In the genomic region with DNA sequence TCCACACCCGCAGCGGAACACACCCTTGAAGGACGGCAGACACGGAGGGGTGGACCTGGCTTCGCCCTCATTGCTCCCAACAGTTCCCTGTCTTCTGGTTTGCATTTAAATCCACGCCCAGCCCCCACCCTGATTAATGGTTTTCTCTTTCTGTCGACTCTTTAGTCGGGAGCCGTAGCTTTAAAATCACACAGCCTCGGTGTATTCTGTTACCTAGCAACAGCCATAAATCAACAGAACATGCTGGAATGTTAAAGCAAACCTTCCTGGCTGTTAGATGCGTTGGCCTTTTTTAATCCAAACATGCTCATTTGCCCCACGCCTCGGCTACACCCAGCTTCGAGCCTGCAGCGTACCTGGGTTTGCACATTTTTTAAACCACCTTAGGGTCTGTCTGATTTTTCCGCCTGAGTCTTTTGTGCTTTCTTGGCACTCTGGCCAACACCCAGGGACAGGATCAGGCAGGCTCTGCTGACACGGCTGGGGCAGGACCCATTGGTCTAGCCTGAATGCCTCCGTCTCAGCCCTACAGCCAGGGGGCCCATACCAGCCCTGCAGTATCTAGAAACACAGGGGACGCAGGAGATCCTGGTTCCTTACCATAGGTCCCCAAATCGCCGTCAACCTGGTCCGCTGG, we compare ENCODE assay signal across 13 cellular contexts. TPM values are rescaled to one million over a fixed set of nuclear protein-coding genes. Genes with fewer than 3 reads are reported as not detected.
A peak's percentile ranks its signal among the peaks of the same experiment; 100 is the strongest.
DNase-seq lines count a peak whose midpoint lies in the region; ATAC-seq and TF ChIP-seq lines count a peak whose summit lies in the region.
"Had no signal": no experiment of that assay in that cellular context is flagged by ENCODE, and none has a peak within 500 bp of the region (broad histone marks: within the 10 kb centered on the region; RNA-seq: fewer than 3 reads in every experiment).

No MANE protein-coding gene starts in this region.

- no peaks in the 10 kb centered on the region for H3K36me3 ChIP-seq in endodermal cell (ENCODE audit: control insufficient read depth, insufficient read depth, low read length)
- H3K36me3 ChIP-seq: lower lobe of right lung, spleen had no signal

- H3K4me3 ChIP-seq in endodermal cell (ENCODE audit: low read length), result no peak overlapping the region
- H3K4me3 ChIP-seq: lower lobe of right lung, spleen had no signal

- H3K27me3 ChIP-seq in endodermal cell (ENCODE audit: control insufficient read depth, insufficient read depth, low read length, poor library complexity, severe bottlenecking), result no peaks in the 10 kb centered on the region

- H3K9me3 ChIP-seq in endodermal cell (ENCODE audit: control insufficient read depth, low read length), result no peaks in the 10 kb centered on the region
- H3K9me3 ChIP-seq: lower lobe of right lung had no signal

- no peaks in the 10 kb centered on the region for H3K9me3 Mint-ChIP-seq in endodermal cell

- peaks cover 12% of the 10 kb centered on the region for H3K4me1 Mint-ChIP-seq in endodermal cell
- H3K4me1 Mint-ChIP-seq: activated CD4-positive, alpha-beta T cell treated with anti-CD3 and anti-CD28 coated beads for 36 hours; stimulated activated memory B cell treated with anti-CD40 and anti-IgM and Interleukin-4, amounts not matched to agents 10 μg/mL and 1 μg/mL and 100 μg/mL, for 72 hours had no signal

- H3K27ac Mint-ChIP-seq in endodermal cell, result no peak overlapping the region
- H3K27ac Mint-ChIP-seq: activated CD4-positive, alpha-beta T cell treated with anti-CD3 and anti-CD28 coated beads for 36 hours; activated naive CD8-positive, alpha-beta T cell; stimulated activated memory B cell treated with anti-CD40 and anti-IgM and Interleukin-4, amounts not matched to agents 10 μg/mL and 1 μg/mL and 100 μg/mL, for 72 hours had no signal

- peak overlapping the region; percentile 60 for H3K27ac ChIP-seq in endodermal cell (ENCODE audit: low read depth, low read length)
- H3K27ac ChIP-seq: lower lobe of right lung, spleen had no signal

- TF ChIP-seq CTCF in endodermal cell (conservative IDR thresholded peaks at IDR 0.05), result no peak

- ATAC-seq in GM18873 (IDR thresholded peaks at IDR 0.05; ENCODE audit: low FRiP score, unreplicated experiment), result no peak
- ATAC-seq: activated CD4-positive, alpha-beta T cell treated with anti-CD3 and anti-CD28 coated beads for 36 hours; stimulated activated memory B cell treated with anti-CD40 and anti-IgM and Interleukin-4, amounts not matched to agents 10 μg/mL and 1 μg/mL and 100 μg/mL, for 72 hours had no signal

- H3K36me3 Mint-ChIP-seq in endodermal cell (ENCODE audit: low read depth), result no peaks in the 10 kb centered on the region
- H3K36me3 Mint-ChIP-seq: stimulated activated memory B cell treated with anti-CD40 and anti-IgM and Interleukin-4, amounts not matched to agents 10 μg/mL and 1 μg/mL and 100 μg/mL, for 72 hours had no signal

- in situ Hi-C loops in G401 (cut with HindIII; ENCODE audit: low sequenced_read_pairs), result no loop called here

- no peak overlapping the region for H3K4me3 Mint-ChIP-seq in endodermal cell
- H3K4me3 Mint-ChIP-seq: activated CD4-positive, alpha-beta T cell treated with anti-CD3 and anti-CD28 coated beads for 36 hours; activated naive CD8-positive, alpha-beta T cell; stimulated activated memory B cell treated with anti-CD40 and anti-IgM and Interleukin-4, amounts not matched to agents 10 μg/mL and 1 μg/mL and 100 μg/mL, for 72 hours had no signal

- WGBS in endodermal cell (ENCODE audit: insufficient coverage in 1 of 2, insufficient read length in 1 of 2), 2 experiments, result 67 to 76% methylated on average over 14 to 22 of the region's 22 CpGs

- no peaks in the 10 kb centered on the region for H3K4me1 ChIP-seq in endodermal cell (ENCODE audit: control insufficient read depth, insufficient read depth, low read length)
- H3K4me1 ChIP-seq: lower lobe of right lung, spleen had no signal

- H3K27me3 Mint-ChIP-seq in endodermal cell (ENCODE audit: insufficient read depth), result no peaks in the 10 kb centered on the region

- peak; percentile 33 for DNase-seq in G401 (ENCODE audit: low spot score)
- DNase-seq in NCI-H2227 (lab: John Stamatoyannopoulos, UW; ENCODE audit: unreplicated experiment), result peak; percentile 71
- peak; percentile 67 for DNase-seq in endodermal cell
- DNase-seq in mucosa of gallbladder (ENCODE audit: low spot score), result peak; percentile 20
- DNase-seq in OCI-M1 (lab: John Stamatoyannopoulos, UW), result no peak
- DNase-seq in activated T-cell treated with anti-CD3 and anti-CD28 coated beads, Interleukin-2, amount 50 U/mL, for 48 hours, result no peak
- no peak for DNase-seq in SKM-1 treated with dmso at 0.1 percent for 144 hours (lab: John Stamatoyannopoulos, UW; ENCODE audit: unreplicated experiment)
- DNase-seq: activated CD4-positive, alpha-beta T cell treated with anti-CD3 and anti-CD28 coated beads for 36 hours; lower lobe of right lung; spleen had no signal

- H3K9ac ChIP-seq in endodermal cell (ENCODE audit: extremely low read depth, low read length, poor library complexity, severe bottlenecking), result no peak overlapping the region

RNA-seq across cellular contexts. Expression of a gene that starts 21.4 kb away (rescaled TPM):
- total RNA-seq in G401 (2014; rRNA removed; shearing (Covaris generic)), result 0.55 and 3.3 TPM in 2 replicates
- total RNA-seq in endodermal cell (10 to 100 TPM in 1 of 2 donors, 1 to 10 TPM in 1; 4.4 to 19.2 TPM), mucosa of gallbladder (0.49 TPM)
- 2.1 TPM for polyA plus RNA-seq in endodermal cell (2013, experiment 1 of 2)
- polyA plus RNA-seq in endodermal cell (2013, experiment 2 of 2), result 1.2 TPM
- total RNA-seq: lower lobe of right lung had no signal

Comparison
In these comparisons a context has a peak if more than half of its experiments do, and no peak if none do; other contexts are left out.
1. DNase-seq: peak in G401 (single experiment), NCI-H2227 (single experiment), endodermal cell (single experiment) and mucosa of gallbladder (single experiment); none in OCI-M1 (single experiment), activated T-cell treated with anti-CD3 and anti-CD28 coated beads, Interleukin-2, amount 50 U/mL, for 48 hours (0 of 2) and SKM-1 treated with dmso at 0.1 percent for 144 hours (single experiment).